30 cellular contexts compared by ENCODE assay signal in the genomic region with DNA sequence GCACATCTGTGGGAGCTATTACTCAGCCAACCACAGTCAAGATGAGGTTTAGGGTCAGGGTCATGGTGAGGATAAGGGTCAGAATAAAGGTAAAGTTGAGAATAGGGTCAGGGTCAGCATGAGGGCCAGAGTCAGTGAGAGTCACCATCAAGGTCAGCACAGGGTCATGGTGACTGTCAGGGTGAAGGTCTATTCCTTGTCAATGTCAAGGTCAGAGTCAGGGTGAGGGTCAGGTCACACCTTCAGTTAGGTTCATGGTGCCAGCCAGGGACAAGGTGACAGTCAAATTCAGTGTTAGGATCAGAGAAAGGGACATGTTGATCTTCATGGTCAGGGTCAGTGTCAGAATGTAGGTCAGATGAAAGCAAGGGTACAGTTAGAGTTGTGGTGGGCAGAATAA.
"Had no signal": no experiment of that assay in that cellular context is flagged by ENCODE, and none has a peak within 500 bp of the region (broad histone marks: within the 10 kb centered on the region; RNA-seq: fewer than 3 reads in every experiment).

No MANE protein-coding gene starts in this region.

- H3K36me3 Mint-ChIP-seq: activated naive CD4-positive, alpha-beta T cell treated with anti-CD3 and anti-CD28 coated beads, Interleukin-2, amount 10 ng/mL, durations not matched to agents 7 days and 5 days; activated naive CD8-positive, alpha-beta T cell had no signal

- H3K27ac Mint-ChIP-seq: activated CD4-positive, alpha-beta memory T cell treated with anti-CD3 and anti-CD28 coated beads, Interleukin-2, amount 10 ng/mL, durations not matched to agents 7 days and 5 days; activated CD4-positive, alpha-beta T cell treated with anti-CD3 and anti-CD28 coated beads, Interleukin-2, amount 10 ng/mL, durations not matched to agents 7 days and 5 days; activated naive CD4-positive, alpha-beta T cell treated with anti-CD3 and anti-CD28 coated beads, Interleukin-2, amount 10 ng/mL, durations not matched to agents 7 days and 5 days; activated naive CD8-positive, alpha-beta T cell; activated T-cell treated with anti-CD3 and anti-CD28 coated beads, Interleukin-2, amount 50 U/mL, for 24 hours; activated T-cell treated with anti-CD3 and anti-CD28 coated beads, Interleukin-2, amount 50 U/mL, for 72 hours; WTC11 had no signal

- H3K36me3 ChIP-seq: brain microvascular endothelial cell, colonic mucosa, esophagus squamous epithelium had no signal

- FAIRE-seq: astrocyte, endometrium, endothelial cell of umbilical vein, frontal cortex, TTC549 had no signal

- ATAC-seq: activated T-cell treated with anti-CD3 and anti-CD28 coated beads, Interleukin-2, amount 50 U/mL, for 72 hours; WTC11 had no signal

- H3K9me3 ChIP-seq: colonic mucosa, esophagus squamous epithelium had no signal

- H3K27me3 ChIP-seq: brain microvascular endothelial cell, colonic mucosa, esophagus squamous epithelium had no signal

- DNase-seq: activated CD4-positive, alpha-beta memory T cell treated with anti-CD3 and anti-CD28 coated beads, Interleukin-2, amount 10 ng/mL, durations not matched to agents 7 days and 5 days; activated CD4-positive, alpha-beta T cell treated with anti-CD3 and anti-CD28 coated beads for 1 hour; activated CD4-positive, alpha-beta T cell treated with anti-CD3 and anti-CD28 coated beads for 4 hours; activated CD4-positive, alpha-beta T cell treated with anti-CD3 and anti-CD28 coated beads, Interleukin-2, amount 10 ng/mL, durations not matched to agents 7 days and 5 days; activated CD4-positive, alpha-beta T cell treated with anti-CD3 and anti-CD28 coated beads, Interleukin-2, amount 50 U/mL, for 4 hours; activated CD8-positive, alpha-beta memory T cell treated with anti-CD3 and anti-CD28 coated beads, Interleukin-2, amount 50 U/mL, for 48 hours; activated gamma-delta T cell; activated naive CD4-positive, alpha-beta T cell; activated naive CD4-positive, alpha-beta T cell treated with anti-CD3 and anti-CD28 coated beads, Interleukin-2, amount 10 ng/mL, durations not matched to agents 7 days and 5 days; activated T-cell treated with anti-CD3 and anti-CD28 coated beads for 4 hours; activated T-cell treated with anti-CD3 and anti-CD28 coated beads, Interleukin-2, amount 50 U/mL, for 24 hours; activated T-cell treated with anti-CD3 and anti-CD28 coated beads, Interleukin-2, amount 50 U/mL, for 72 hours; amniotic stem cell; anterior cingulate cortex; brain microvascular endothelial cell; caudate nucleus; colonic mucosa; effector CD8-positive, alpha-beta T cell; esophagus squamous epithelium; head of caudate nucleus; T-helper 2 cell had no signal

- H3K27ac ChIP-seq: brain microvascular endothelial cell, colonic mucosa, epithelial cell of prostate, esophagus squamous epithelium, VCaP had no signal

- H3K4me1 ChIP-seq: colonic mucosa, esophagus squamous epithelium had no signal

- H3K4me3 ChIP-seq: colonic mucosa, esophagus squamous epithelium had no signal

- H3K9me3 Mint-ChIP-seq: activated CD4-positive, alpha-beta T cell treated with anti-CD3 and anti-CD28 coated beads, Interleukin-2, amount 10 ng/mL, durations not matched to agents 7 days and 5 days; activated naive CD4-positive, alpha-beta T cell treated with anti-CD3 and anti-CD28 coated beads, Interleukin-2, amount 10 ng/mL, durations not matched to agents 7 days and 5 days; activated T-cell treated with anti-CD3 and anti-CD28 coated beads, Interleukin-2, amount 50 U/mL, for 24 hours; activated T-cell treated with anti-CD3 and anti-CD28 coated beads, Interleukin-2, amount 50 U/mL, for 72 hours had no signal
